1 cellular context compared by ENCODE assay signal in genomic region chr7:2519119-2519930, GRCh38.
TF ChIP-seq lines count a peak whose summit lies in the region.

LFNG (plus strand) TSS chr7:2519774; CDS start chr7:2519862, 88 bp downstream.

TF ChIP-seq in A549, 52 proteins besides CTCF, POLR2A, EP300 and RAD21 (continued from another document):
- TF ChIP-seq MAX (IDR thresholded peaks at IDR 0.05) (peak; percentile 55; the same call in 1 of the 2 replicates), CEBPB (IDR thresholded peaks at IDR 0.05) (no peak), CHD2 (IDR thresholded peaks at IDR 0.05; ENCODE audit: low read length, partially characterized antibody) (no peak), KDM1A (IDR thresholded peaks at IDR 0.05; ENCODE audit: low read depth) (no peak)
